In the genomic region with DNA sequence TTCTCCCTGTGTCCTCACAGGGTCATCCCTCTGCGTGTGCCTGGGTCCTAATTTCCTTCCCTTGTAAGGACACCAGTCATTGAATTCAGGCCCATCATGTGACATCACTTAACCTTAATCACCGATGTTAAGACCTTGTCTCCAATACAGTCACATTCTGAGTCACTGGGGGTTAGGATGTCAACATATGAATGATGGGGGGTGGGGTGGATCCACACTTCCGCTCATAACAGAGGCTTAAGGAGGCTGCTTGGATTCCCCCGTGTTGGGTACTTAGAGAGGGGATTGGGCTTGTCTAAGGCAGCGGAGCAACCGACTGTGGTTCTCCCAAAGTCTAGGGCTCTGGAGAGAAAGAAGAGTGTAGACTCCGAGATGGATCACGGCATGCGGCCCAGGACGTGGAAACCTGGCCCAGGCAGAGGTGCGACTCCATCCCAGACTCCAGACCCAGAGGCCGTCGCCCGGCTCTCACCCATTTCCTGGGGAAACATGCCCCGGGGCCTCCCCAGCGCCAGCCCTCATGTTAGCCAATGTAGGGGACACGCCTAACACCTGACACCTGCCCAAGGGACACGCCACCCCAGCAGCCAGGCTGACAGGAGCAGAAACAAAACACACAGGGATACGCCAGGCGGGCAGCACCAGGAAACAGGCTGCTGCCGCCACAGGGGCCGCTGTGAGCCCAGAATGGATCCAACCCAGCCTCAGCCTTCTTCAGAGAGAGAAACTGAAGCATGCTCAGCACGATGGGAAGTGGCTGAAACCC, we compare ENCODE assay signal across 2 cellular contexts.
TF ChIP-seq lines count a peak whose summit lies in the region.

No MANE protein-coding gene starts in this region.

TF ChIP-seq in HepG2, 621 proteins besides CTCF, POLR2A, EP300 and RAD21:
- TF ChIP-seq, protein P1, sequence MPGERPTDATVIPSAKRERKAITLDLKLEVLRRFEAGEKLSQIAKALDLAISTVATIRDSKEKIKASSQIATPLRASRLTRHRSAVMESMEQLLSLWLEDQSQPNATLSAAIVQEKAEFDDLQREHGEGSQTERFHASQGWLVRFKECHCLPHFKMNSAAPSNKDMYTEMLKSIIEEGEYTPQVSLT (CRISPR knock-in tag; IDR thresholded peaks at IDR 0.05; ENCODE audit: borderline replicate concordance, low read depth) = no peak
- TF ChIP-seq ZNF552 (CRISPR knock-in tag; IDR thresholded peaks at IDR 0.05; ENCODE audit: borderline replicate concordance) = no peak
- TF ChIP-seq SATB2 (CRISPR knock-in tag; IDR thresholded peaks at IDR 0.05) = no peak
- TF ChIP-seq STAT5B (CRISPR knock-in tag; IDR thresholded peaks at IDR 0.05) = no peak
- no peak for TF ChIP-seq THAP8 (CRISPR knock-in tag; IDR thresholded peaks at IDR 0.05; ENCODE audit: borderline replicate concordance)
- TF ChIP-seq CREB1 (IDR thresholded peaks at IDR 0.05) = peak; percentile 27; the same call in 1 of the 2 replicates
- TF ChIP-seq CREB1 (CRISPR knock-in tag; IDR thresholded peaks at IDR 0.05) = no peak
- no peak for TF ChIP-seq ZFYVE20 (CRISPR knock-in tag; IDR thresholded peaks at IDR 0.05; ENCODE audit: borderline replicate concordance, low read depth)
- no peak for TF ChIP-seq ZNF496 (CRISPR knock-in tag; IDR thresholded peaks at IDR 0.05; ENCODE audit: insufficient replicate concordance)
- TF ChIP-seq NCOA5 (CRISPR knock-in tag; IDR thresholded peaks at IDR 0.05) = no peak
- no peak for TF ChIP-seq JUN (CRISPR knock-in tag; IDR thresholded peaks at IDR 0.05)
- TF ChIP-seq ZBTB20 (CRISPR knock-in tag; IDR thresholded peaks at IDR 0.05; ENCODE audit: borderline replicate concordance, low read depth) = no peak
- TF ChIP-seq STAG1 (CRISPR knock-in tag; IDR thresholded peaks at IDR 0.05) = peak; percentile 47
- TF ChIP-seq ZBTB40 (IDR thresholded peaks at IDR 0.05) = no peak
- no peak for TF ChIP-seq ZBTB40 (CRISPR knock-in tag; IDR thresholded peaks at IDR 0.05)

TF ChIP-seq in K562, 482 proteins besides CTCF, POLR2A, EP300 and RAD21:
- TF ChIP-seq BHLHE40 (IDR thresholded peaks at IDR 0.05; ENCODE audit: low read length) (peak; percentile 68), RNF2 (IDR thresholded peaks at IDR 0.05) (no peak), PML (IDR thresholded peaks at IDR 0.05; ENCODE audit: low read length) (no peak), JUN (IDR thresholded peaks at IDR 0.05; ENCODE audit: borderline replicate concordance, low read depth, low read length) (no peak), JUN (CRISPR knock-in tag; IDR thresholded peaks at IDR 0.05; ENCODE audit: borderline replicate concordance) (no peak), ZNF586 (CRISPR knock-in tag; conservative IDR thresholded peaks at IDR 0.05) (no peak), USF1 (CRISPR knock-in tag; IDR thresholded peaks at IDR 0.05) (peak; percentile 52; the same call in 1 of the 2 replicates), KDM1A (IDR thresholded peaks at IDR 0.05) (peak in 1 of 2 experiments; percentile 12; a peak in 1 of 4 replicates), FOSL1 (tag; conservative IDR thresholded peaks at IDR 0.05) (peak; percentile 82), YY1 (IDR thresholded peaks at IDR 0.05; ENCODE audit: borderline replicate concordance in 1 of 3, control insufficient read depth in 1 of 3, extremely low read depth in 1 of 3, insufficient read depth in 3 of 3, insufficient read length in 1 of 3, insufficient replicate concordance in 2 of 3, low read depth in 1 of 3, low read length in 2 of 3) (no peak), NCOA4 (IDR thresholded peaks at IDR 0.05; ENCODE audit: partially characterized antibody) (no peak), PBX2 (CRISPR knock-in tag; IDR thresholded peaks at IDR 0.05; ENCODE audit: low read depth) (no peak), PBX2 (tag; conservative IDR thresholded peaks at IDR 0.05; ENCODE audit: low read depth) (0 out of 2 replicates have a peak, but pooled peaks have one; percentile 13), SPI1 (IDR thresholded peaks at IDR 0.05; ENCODE audit: borderline replicate concordance, low read depth, low read length) (0 out of 2 replicates have a peak, but pooled peaks have one; percentile 37), ZNF583 (CRISPR knock-in tag; IDR thresholded peaks at IDR 0.05) (no peak), JUND (IDR thresholded peaks at IDR 0.05; ENCODE audit: borderline replicate concordance, low read depth, low read length) (peak; percentile 23; the same call in 1 of the 2 replicates), JUND (tag; IDR thresholded peaks at IDR 0.05; ENCODE audit: borderline replicate concordance, low read depth, low read length) (0 out of 3 replicates have a peak, but pooled peaks have one; percentile 16), MEIS2 (IDR thresholded peaks at IDR 0.05; ENCODE audit: partially characterized antibody) (peak; percentile 69), POU5F1 (IDR thresholded peaks at IDR 0.05; ENCODE audit: borderline replicate concordance, low read depth, low read length, partially characterized antibody) (no peak)
- TF ChIP-seq, protein P2, sequence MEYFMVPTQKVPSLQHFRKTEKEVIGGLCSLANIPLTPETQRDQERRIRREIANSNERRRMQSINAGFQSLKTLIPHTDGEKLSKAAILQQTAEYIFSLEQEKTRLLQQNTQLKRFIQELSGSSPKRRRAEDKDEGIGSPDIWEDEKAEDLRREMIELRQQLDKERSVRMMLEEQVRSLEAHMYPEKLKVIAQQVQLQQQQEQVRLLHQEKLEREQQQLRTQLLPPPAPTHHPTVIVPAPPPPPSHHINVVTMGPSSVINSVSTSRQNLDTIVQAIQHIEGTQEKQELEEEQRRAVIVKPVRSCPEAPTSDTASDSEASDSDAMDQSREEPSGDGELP (CRISPR knock-in tag; IDR thresholded peaks at IDR 0.05; ENCODE audit: borderline replicate concordance) = no peak
- TF ChIP-seq, protein P3, sequence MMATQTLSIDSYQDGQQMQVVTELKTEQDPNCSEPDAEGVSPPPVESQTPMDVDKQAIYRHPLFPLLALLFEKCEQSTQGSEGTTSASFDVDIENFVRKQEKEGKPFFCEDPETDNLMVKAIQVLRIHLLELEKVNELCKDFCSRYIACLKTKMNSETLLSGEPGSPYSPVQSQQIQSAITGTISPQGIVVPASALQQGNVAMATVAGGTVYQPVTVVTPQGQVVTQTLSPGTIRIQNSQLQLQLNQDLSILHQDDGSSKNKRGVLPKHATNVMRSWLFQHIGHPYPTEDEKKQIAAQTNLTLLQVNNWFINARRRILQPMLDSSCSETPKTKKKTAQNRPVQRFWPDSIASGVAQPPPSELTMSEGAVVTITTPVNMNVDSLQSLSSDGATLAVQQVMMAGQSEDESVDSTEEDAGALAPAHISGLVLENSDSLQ (IDR thresholded peaks at IDR 0.05) = peak; percentile 44; the same call in 1 of the 2 replicates
- TF ChIP-seq, protein P4, sequence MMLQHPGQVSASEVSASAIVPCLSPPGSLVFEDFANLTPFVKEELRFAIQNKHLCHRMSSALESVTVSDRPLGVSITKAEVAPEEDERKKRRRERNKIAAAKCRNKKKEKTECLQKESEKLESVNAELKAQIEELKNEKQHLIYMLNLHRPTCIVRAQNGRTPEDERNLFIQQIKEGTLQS (IDR thresholded peaks at IDR 0.05) = peak; percentile 50; the same call in 1 of the 2 replicates
- TF ChIP-seq, protein P4 (CRISPR knock-in tag; conservative IDR thresholded peaks at IDR 0.05) = no peak
- TF ChIP-seq, protein P5, sequence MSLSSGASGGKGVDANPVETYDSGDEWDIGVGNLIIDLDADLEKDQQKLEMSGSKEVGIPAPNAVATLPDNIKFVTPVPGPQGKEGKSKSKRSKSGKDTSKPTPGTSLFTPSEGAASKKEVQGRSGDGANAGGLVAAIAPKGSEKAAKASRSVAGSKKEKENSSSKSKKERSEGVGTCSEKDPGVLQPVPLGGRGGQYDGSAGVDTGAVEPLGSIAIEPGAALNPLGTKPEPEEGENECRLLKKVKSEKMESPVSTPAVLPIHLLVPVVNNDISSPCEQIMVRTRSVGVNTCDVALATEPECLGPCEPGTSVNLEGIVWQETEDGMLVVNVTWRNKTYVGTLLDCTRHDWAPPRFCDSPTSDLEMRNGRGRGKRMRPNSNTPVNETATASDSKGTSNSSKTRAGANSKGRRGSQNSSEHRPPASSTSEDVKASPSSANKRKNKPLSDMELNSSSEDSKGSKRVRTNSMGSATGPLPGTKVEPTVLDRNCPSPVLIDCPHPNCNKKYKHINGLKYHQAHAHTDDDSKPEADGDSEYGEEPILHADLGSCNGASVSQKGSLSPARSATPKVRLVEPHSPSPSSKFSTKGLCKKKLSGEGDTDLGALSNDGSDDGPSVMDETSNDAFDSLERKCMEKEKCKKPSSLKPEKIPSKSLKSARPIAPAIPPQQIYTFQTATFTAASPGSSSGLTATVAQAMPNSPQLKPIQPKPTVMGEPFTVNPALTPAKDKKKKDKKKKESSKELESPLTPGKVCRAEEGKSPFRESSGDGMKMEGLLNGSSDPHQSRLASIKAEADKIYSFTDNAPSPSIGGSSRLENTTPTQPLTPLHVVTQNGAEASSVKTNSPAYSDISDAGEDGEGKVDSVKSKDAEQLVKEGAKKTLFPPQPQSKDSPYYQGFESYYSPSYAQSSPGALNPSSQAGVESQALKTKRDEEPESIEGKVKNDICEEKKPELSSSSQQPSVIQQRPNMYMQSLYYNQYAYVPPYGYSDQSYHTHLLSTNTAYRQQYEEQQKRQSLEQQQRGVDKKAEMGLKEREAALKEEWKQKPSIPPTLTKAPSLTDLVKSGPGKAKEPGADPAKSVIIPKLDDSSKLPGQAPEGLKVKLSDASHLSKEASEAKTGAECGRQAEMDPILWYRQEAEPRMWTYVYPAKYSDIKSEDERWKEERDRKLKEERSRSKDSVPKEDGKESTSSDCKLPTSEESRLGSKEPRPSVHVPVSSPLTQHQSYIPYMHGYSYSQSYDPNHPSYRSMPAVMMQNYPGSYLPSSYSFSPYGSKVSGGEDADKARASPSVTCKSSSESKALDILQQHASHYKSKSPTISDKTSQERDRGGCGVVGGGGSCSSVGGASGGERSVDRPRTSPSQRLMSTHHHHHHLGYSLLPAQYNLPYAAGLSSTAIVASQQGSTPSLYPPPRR (CRISPR knock-in tag; IDR thresholded peaks at IDR 0.05; ENCODE audit: borderline replicate concordance) = no peak
